Comparison of ENCODE assay signal across 18 cellular contexts in genomic region chr11:123458501-123458900, GRCh38. TPM values are rescaled to one million over a fixed set of nuclear protein-coding genes. Genes with fewer than 3 reads are reported as not detected.
DNase-seq lines count a peak whose midpoint lies in the region; ATAC-seq and TF ChIP-seq lines count a peak whose summit lies in the region.
"Had no signal": no experiment of that assay in that cellular context is flagged by ENCODE, and none has a peak within 500 bp of the region (broad histone marks: within the 10 kb centered on the region; RNA-seq: fewer than 3 reads in every experiment).

No MANE protein-coding gene starts in this region.

- no peak overlapping the region for H3K4me3 ChIP-seq in adrenal gland
- H3K4me3 ChIP-seq: GM23248, SJCRH30 had no signal

- POLR2A ChIA-PET in activated CD4-positive, alpha-beta memory T cell treated with anti-CD3 and anti-CD28 coated beads, Interleukin-2, amount 10 ng/mL, durations not matched to agents 7 days and 5 days (lab: Charles Lee), result no interaction called here
- POLR2A ChIA-PET in activated CD4-positive, alpha-beta memory T cell treated with anti-CD3 and anti-CD28 coated beads for 36 hours (lab: Charles Lee), result no interaction called here

- H3K36me3 Mint-ChIP-seq in activated CD4-positive, alpha-beta memory T cell treated with anti-CD3 and anti-CD28 coated beads, Interleukin-2, amount 10 ng/mL, durations not matched to agents 7 days and 5 days (ENCODE audit: low read depth), result peaks cover 63% of the 10 kb centered on the region
- H3K36me3 Mint-ChIP-seq in activated CD4-positive, alpha-beta memory T cell treated with anti-CD3 and anti-CD28 coated beads for 36 hours, result peaks cover 18% of the 10 kb centered on the region
- peaks cover 10 to 16% of the 10 kb centered on the region in 2 donors for H3K36me3 Mint-ChIP-seq in CD14-positive monocyte

- no peak for ATAC-seq in HG03039 (IDR thresholded peaks at IDR 0.05; ENCODE audit: unreplicated experiment)

- TF ChIP-seq CTCF in CD14-positive monocyte (IDR thresholded peaks at IDR 0.05) (no peak), adrenal gland (IDR thresholded peaks at IDR 0.05) (no peak)

- intact Hi-C loops in activated CD4-positive, alpha-beta memory T cell treated with anti-CD3 and anti-CD28 coated beads for 36 hours (cut with micrococcal nuclease), result loop anchor here (10.0 kb wide), 1 partner anchor 804 kb away; the partner anchor contains the start of gene UBASH3B
- intact Hi-C loops in CD14-positive monocyte (cut with micrococcal nuclease), result no loop called here
- intact Hi-C loops in adrenal gland (cut with DNase I), result no loop called here

- H3K4me1 ChIP-seq in adrenal gland (replicated peaks in 1 of 2), result peaks cover 50 to 70% of the 10 kb centered on the region in 2 donors

- CTCF ChIA-PET in activated CD4-positive, alpha-beta memory T cell treated with anti-CD3 and anti-CD28 coated beads, Interleukin-2, amount 10 ng/mL, durations not matched to agents 7 days and 5 days (lab: Charles Lee), result interaction anchor here (0.7 to 1.3 kb wide), 2 partner anchors 20 to 122 kb away, joined by 3 read pairs; no protein-coding TSS in a partner anchor
- CTCF ChIA-PET in activated CD4-positive, alpha-beta memory T cell treated with anti-CD3 and anti-CD28 coated beads for 36 hours (lab: Charles Lee), result no interaction called here

- 69 to 84% (median 82%) methylated on average over 2 of the region's 2 CpGs for WGBS in adrenal gland, 4 donors

- H3K27me3 Mint-ChIP-seq in activated CD4-positive, alpha-beta memory T cell treated with anti-CD3 and anti-CD28 coated beads, Interleukin-2, amount 10 ng/mL, durations not matched to agents 7 days and 5 days, result no peaks in the 10 kb centered on the region
- no peaks in the 10 kb centered on the region for H3K27me3 Mint-ChIP-seq in activated CD4-positive, alpha-beta memory T cell treated with anti-CD3 and anti-CD28 coated beads for 36 hours
- H3K27me3 Mint-ChIP-seq in CD14-positive monocyte (ENCODE audit: low read depth in 3 of 3), result no peaks in the 10 kb centered on the region
- H3K27me3 Mint-ChIP-seq: CD4-positive, alpha-beta T cell had no signal

- no peaks in the 10 kb centered on the region for H3K27me3 ChIP-seq in adrenal gland
- H3K27me3 ChIP-seq: BE2C, SJCRH30 had no signal

- H3K36me3 ChIP-seq in adrenal gland (replicated peaks in 1 of 2), result no peaks in the 10 kb centered on the region
- H3K36me3 ChIP-seq: BE2C, SJCRH30 had no signal

- H3K27ac ChIP-seq in adrenal gland, result peak overlapping the region in 4 of 5 donors; percentile 37 to 95 (median 82)
- H3K27ac ChIP-seq: GM23248, SJCRH30 had no signal

- H3K4me1 Mint-ChIP-seq in activated CD4-positive, alpha-beta memory T cell treated with anti-CD3 and anti-CD28 coated beads, Interleukin-2, amount 10 ng/mL, durations not matched to agents 7 days and 5 days, result peaks cover 68% of the 10 kb centered on the region
- peaks cover 44% of the 10 kb centered on the region for H3K4me1 Mint-ChIP-seq in activated CD4-positive, alpha-beta memory T cell treated with anti-CD3 and anti-CD28 coated beads for 36 hours (ENCODE audit: low read depth)
- H3K4me1 Mint-ChIP-seq in CD14-positive monocyte, result peaks cover 52% of the 10 kb centered on the region

- no peak for DNase-seq in activated CD4-positive, alpha-beta memory T cell treated with anti-CD3 and anti-CD28 coated beads, Interleukin-2, amount 10 ng/mL, durations not matched to agents 7 days and 5 days
- DNase-seq in activated CD4-positive, alpha-beta memory T cell treated with anti-CD3 and anti-CD28 coated beads for 36 hours, result no peak
- DNase-seq in CD14-positive monocyte (ENCODE audit: low spot score) (no peak), M059J (ENCODE audit: low read depth) (peak; percentile 39), adrenal gland (no peak), UCSD-AML1 (lab: John Stamatoyannopoulos, UW; ENCODE audit: unreplicated experiment) (no peak)
- DNase-seq: BE2C; CD4-positive, alpha-beta T cell; DND-41; GM23248; H9; KG1; NCI-H1092 treated with DMSO at 0.1 percent for 48 hours; NCI-H2029 treated with DMSO at 0.1 percent for 48 hours; NCI-H345; NCI-H524; SJCRH30 had no signal

- no peaks in the 10 kb centered on the region for H3K9me3 Mint-ChIP-seq in activated CD4-positive, alpha-beta memory T cell treated with anti-CD3 and anti-CD28 coated beads, Interleukin-2, amount 10 ng/mL, durations not matched to agents 7 days and 5 days
- no peaks in the 10 kb centered on the region for H3K9me3 Mint-ChIP-seq in activated CD4-positive, alpha-beta memory T cell treated with anti-CD3 and anti-CD28 coated beads for 36 hours
- no peaks in the 10 kb centered on the region for H3K9me3 Mint-ChIP-seq in CD14-positive monocyte
- H3K9me3 Mint-ChIP-seq: CD4-positive, alpha-beta T cell; H9 had no signal

- TF ChIP-seq POLR2A in adrenal gland (IDR thresholded peaks at IDR 0.05), result no peak

- H3K27ac Mint-ChIP-seq in activated CD4-positive, alpha-beta memory T cell treated with anti-CD3 and anti-CD28 coated beads, Interleukin-2, amount 10 ng/mL, durations not matched to agents 7 days and 5 days, result peak overlapping the region; percentile 45
- no peak overlapping the region for H3K27ac Mint-ChIP-seq in activated CD4-positive, alpha-beta memory T cell treated with anti-CD3 and anti-CD28 coated beads for 36 hours
- peak overlapping the region in 6 of 7 donors; percentile 87 to 93 (median 91) for H3K27ac Mint-ChIP-seq in CD14-positive monocyte
- H3K27ac Mint-ChIP-seq: CD4-positive, alpha-beta T cell had no signal

- H3K4me3 Mint-ChIP-seq in activated CD4-positive, alpha-beta memory T cell treated with anti-CD3 and anti-CD28 coated beads, Interleukin-2, amount 10 ng/mL, durations not matched to agents 7 days and 5 days, result no peak overlapping the region
- no peak overlapping the region for H3K4me3 Mint-ChIP-seq in activated CD4-positive, alpha-beta memory T cell treated with anti-CD3 and anti-CD28 coated beads for 36 hours
- no peak overlapping the region for H3K4me3 Mint-ChIP-seq in CD14-positive monocyte
- H3K4me3 Mint-ChIP-seq: CD4-positive, alpha-beta T cell; H9 had no signal

- no peaks in the 10 kb centered on the region for H3K9me3 ChIP-seq in adrenal gland (replicated peaks in 1 of 3)
- H3K9me3 ChIP-seq: BE2C, SJCRH30 had no signal

RNA-seq across cellular contexts. Expression of gene GRAMD1B, which starts 28.4 kb away (rescaled TPM):
- 10 to 100 TPM; 91.6 to 91.8 TPM for total RNA-seq in activated CD4-positive, alpha-beta memory T cell treated with anti-CD3 and anti-CD28 coated beads, Interleukin-2, amount 10 ng/mL, durations not matched to agents 7 days and 5 days
- 10 to 100 TPM; 36.8 to 39.0 TPM for total RNA-seq in activated CD4-positive, alpha-beta memory T cell treated with anti-CD3 and anti-CD28 coated beads for 36 hours
- polyA plus RNA-seq in CD14-positive monocyte (1 to 10 TPM; 3.2 to 3.3 TPM), adrenal gland (100 to 1,000 TPM; 101 to 721 (median 114) TPM)
- total RNA-seq in M059J (2014; rRNA removed; shearing (Covaris generic)), result 36.4 and 41.5 TPM in 2 replicates
- 1,000 to 10,000 TPM in 1 of 8 donors, 100 to 1,000 TPM in 7; 178 to 1,898 (median 285) TPM for total RNA-seq in adrenal gland
